8 cellular contexts compared by ENCODE assay signal in the genomic region with DNA sequence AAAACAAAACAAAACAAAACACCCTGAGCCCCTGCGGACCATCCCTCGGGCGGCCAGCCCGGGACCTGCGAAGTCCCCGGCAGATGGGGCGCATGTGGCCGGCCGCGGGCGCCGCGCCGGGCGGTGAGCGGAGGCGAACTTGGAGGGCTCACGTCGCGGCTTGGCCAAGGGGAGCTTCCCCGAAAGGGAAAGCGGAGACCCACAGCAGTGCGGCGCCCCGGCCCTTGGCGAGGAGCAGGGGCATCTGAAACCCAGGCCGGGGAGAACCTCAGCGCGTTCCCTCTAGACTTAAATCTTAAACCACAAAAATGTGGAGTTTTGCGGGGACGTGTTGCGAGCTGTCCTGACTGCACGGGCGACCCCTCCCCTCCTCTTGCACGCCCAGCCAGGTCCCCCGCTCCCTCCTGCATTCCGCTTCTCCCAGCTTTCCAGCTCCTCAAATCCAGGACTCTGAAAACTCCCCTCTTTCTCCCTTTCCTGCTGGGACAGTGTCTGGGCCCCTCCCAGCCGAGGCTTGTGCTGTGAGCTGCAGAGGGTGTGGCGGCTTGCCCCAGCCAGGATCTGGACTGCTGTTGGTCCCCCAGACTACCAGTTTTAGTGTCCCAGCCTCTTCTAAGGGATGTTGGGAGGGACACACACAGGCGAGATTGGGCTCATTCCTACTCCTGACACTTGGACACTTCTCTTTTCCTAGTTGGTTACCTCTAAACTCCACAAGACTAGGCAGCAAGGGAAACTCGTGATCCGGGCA.
DNase-seq lines count a peak whose midpoint lies in the region; ATAC-seq and TF ChIP-seq lines count a peak whose summit lies in the region.

No MANE protein-coding gene starts in this region.

- H3K9me3 ChIP-seq in OCI-LY1 (ENCODE audit: low read length): no peaks in the 10 kb centered on the region

- H3K4me3 ChIP-seq in OCI-LY1 (ENCODE audit: low read depth, low read length, poor library complexity, severe bottlenecking) (peak overlapping the region; percentile 67), choroid plexus epithelial cell (ENCODE audit: low read depth, low read length) (peak overlapping the region; percentile 85)

- no peak overlapping the region for H2AFZ ChIP-seq in OCI-LY1 (ENCODE audit: low read length)

- no peaks in the 10 kb centered on the region for H3K36me3 ChIP-seq in OCI-LY1 (ENCODE audit: insufficient read depth, low read length)

- peaks cover 17% of the 10 kb centered on the region for H3K27me3 Mint-ChIP-seq in stimulated activated memory B cell treated with anti-CD40 and anti-IgM and Interleukin-4, amounts not matched to agents 10 μg/mL and 1 μg/mL and 100 μg/mL, for 72 hours

- H3K27ac Mint-ChIP-seq in stimulated activated memory B cell treated with anti-CD40 and anti-IgM and Interleukin-4, amounts not matched to agents 10 μg/mL and 1 μg/mL and 100 μg/mL, for 72 hours: peak overlapping the region; percentile 81

- no peak overlapping the region for H3K27ac ChIP-seq in OCI-LY1 (ENCODE audit: low read depth, low read length, poor library complexity, severe bottlenecking)

- H4K20me1 ChIP-seq in OCI-LY1 (ENCODE audit: insufficient read depth, low read length): no peaks in the 10 kb centered on the region

- no peak overlapping the region for H3K9ac ChIP-seq in OCI-LY1 (ENCODE audit: low read length)

- H3K9me3 Mint-ChIP-seq in stimulated activated memory B cell treated with anti-CD40 and anti-IgM and Interleukin-4, amounts not matched to agents 10 μg/mL and 1 μg/mL and 100 μg/mL, for 72 hours: no peaks in the 10 kb centered on the region

- H3K9me2 ChIP-seq in OCI-LY1 (ENCODE audit: low read depth, low read length): no peaks in the 10 kb centered on the region

- H3F3A ChIP-seq in OCI-LY1 (ENCODE audit: insufficient read depth, low read length): no peaks in the 10 kb centered on the region

- ATAC-seq in GM21737 (IDR thresholded peaks at IDR 0.05; ENCODE audit: unreplicated experiment): peak; percentile 42
- peak; percentile 9 for ATAC-seq in stimulated activated memory B cell treated with anti-CD40 and anti-IgM and Interleukin-4, amounts not matched to agents 10 μg/mL and 1 μg/mL and 100 μg/mL, for 72 hours

- H3K4me1 ChIP-seq in OCI-LY1 (ENCODE audit: insufficient read depth, low read length, severe bottlenecking): peaks cover 8% of the 10 kb centered on the region

- DNase-seq in ELF-1 (ENCODE audit: low read depth, low spot score) (peak; percentile 73), choroid plexus epithelial cell (ENCODE audit: low read depth) (peak; percentile 53), left kidney (ENCODE audit: low read depth, low spot score) (peak; percentile 78), OCI-M2 (lab: John Stamatoyannopoulos, UW; ENCODE audit: unreplicated experiment) (no peak), epidermal melanocyte (ENCODE audit: insufficient read length, low spot score) (no peak)

- H3K36me3 Mint-ChIP-seq in stimulated activated memory B cell treated with anti-CD40 and anti-IgM and Interleukin-4, amounts not matched to agents 10 μg/mL and 1 μg/mL and 100 μg/mL, for 72 hours: no peaks in the 10 kb centered on the region

- peak overlapping the region; percentile 73 for H3K4me2 ChIP-seq in OCI-LY1 (ENCODE audit: low read length)

- peaks cover 15% of the 10 kb centered on the region for H3K4me1 Mint-ChIP-seq in stimulated activated memory B cell treated with anti-CD40 and anti-IgM and Interleukin-4, amounts not matched to agents 10 μg/mL and 1 μg/mL and 100 μg/mL, for 72 hours

- no peak for TF ChIP-seq CTCF in OCI-LY1 (IDR thresholded peaks at IDR 0.05; ENCODE audit: low read length)
- TF ChIP-seq CTCF in choroid plexus epithelial cell (conservative IDR thresholded peaks at IDR 0.05; ENCODE audit: low read depth, low read length): no peak

- no peaks in the 10 kb centered on the region for H3K27me3 ChIP-seq in OCI-LY1 (ENCODE audit: insufficient read depth, low read length)

- no peaks in the 10 kb centered on the region for H3K79me2 ChIP-seq in OCI-LY1 (ENCODE audit: insufficient read depth, low read length)

- peak overlapping the region; percentile 79 for H3K4me3 Mint-ChIP-seq in stimulated activated memory B cell treated with anti-CD40 and anti-IgM and Interleukin-4, amounts not matched to agents 10 μg/mL and 1 μg/mL and 100 μg/mL, for 72 hours

Comparison
In these comparisons a context has a peak if more than half of its experiments do, and no peak if none do; other contexts are left out.
1. DNase-seq: peak in ELF-1 (single experiment), choroid plexus epithelial cell (single experiment) and left kidney (single experiment); none in OCI-M2 (single experiment) and epidermal melanocyte (single experiment).